In the genomic region with DNA sequence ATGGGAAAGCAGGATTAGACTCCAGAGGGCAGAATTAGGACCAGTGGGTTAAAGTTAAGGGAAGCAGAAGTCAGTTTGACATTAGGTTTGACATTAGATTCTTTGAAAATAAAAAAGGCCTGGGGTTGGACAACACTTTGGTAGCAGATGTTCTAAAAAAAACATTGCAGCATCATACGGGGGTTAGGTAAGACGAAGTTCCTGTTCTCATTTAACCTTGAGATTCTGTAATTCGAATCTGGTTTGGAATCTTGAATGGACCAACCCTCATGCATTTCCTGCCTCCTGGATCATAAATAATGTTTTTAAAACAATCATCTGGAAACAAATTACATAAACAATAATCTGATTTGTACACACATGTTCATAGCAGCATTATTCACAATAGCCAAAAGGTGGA, we compare ENCODE assay signal across 23 cellular contexts.
"Had no signal": no experiment of that assay in that cellular context is flagged by ENCODE, and none has a peak within 500 bp of the region (broad histone marks: within the 10 kb centered on the region; RNA-seq: fewer than 3 reads in every experiment).

No MANE protein-coding gene starts in this region.

- H3K4me1 ChIP-seq: spleen, testis had no signal

- H3K9me3 ChIP-seq: esophagus squamous epithelium, left lung, spleen, testis, upper lobe of right lung had no signal

- ATAC-seq: activated CD4-positive, alpha-beta T cell treated with anti-CD3 and anti-CD28 coated beads for 36 hours; activated T-cell treated with anti-CD3 and anti-CD28 coated beads, Interleukin-2, amount 50 U/mL, for 4 hours; left lung; naive thymus-derived CD8-positive, alpha-beta T cell; upper lobe of right lung; WTC11 had no signal

- H3K4me3 ChIP-seq: esophagus squamous epithelium, left lung, spleen, testis, upper lobe of right lung had no signal

- H3K27me3 ChIP-seq: esophagus squamous epithelium, left lung, spleen, testis, upper lobe of right lung had no signal

- H3K36me3 ChIP-seq: esophagus squamous epithelium, left lung, spleen, upper lobe of right lung had no signal

- H3K27ac ChIP-seq: esophagus squamous epithelium, left lung, spleen, testis, upper lobe of right lung had no signal

- DNase-seq: activated CD4-positive, alpha-beta T cell treated with anti-CD3 and anti-CD28 coated beads for 36 hours; activated CD4-positive, alpha-beta T cell treated with anti-CD3 and anti-CD28 coated beads, Interleukin-2, amount 50 U/mL, for 48 hours; activated CD8-positive, alpha-beta memory T cell treated with anti-CD3 and anti-CD28 coated beads, Interleukin-2, amount 50 U/mL, for 48 hours; activated naive CD4-positive, alpha-beta T cell; activated naive CD8-positive, alpha-beta T cell treated with anti-CD3 and anti-CD28 coated beads for 36 hours; activated T-cell treated with anti-CD3 and anti-CD28 coated beads, Interleukin-2, amount 50 U/mL, for 4 hours; amniotic stem cell; cerebellar nuclear complex; cortex of kidney; endodermal cell; esophagus squamous epithelium; hippocampal formation; kidney glomerular epithelial cell; left lung; naive thymus-derived CD8-positive, alpha-beta T cell; retina; spleen; stimulated activated CD4-positive, alpha-beta T cell treated with anti-CD3 and anti-CD28 coated beads, Interleukin-4, amount 100 ng/mL, for 1 hour; stimulated activated naive CD4-positive, alpha-beta T cell; T1000; testis; upper lobe of right lung had no signal
